8 cellular contexts compared by ENCODE assay signal in the genomic region with DNA sequence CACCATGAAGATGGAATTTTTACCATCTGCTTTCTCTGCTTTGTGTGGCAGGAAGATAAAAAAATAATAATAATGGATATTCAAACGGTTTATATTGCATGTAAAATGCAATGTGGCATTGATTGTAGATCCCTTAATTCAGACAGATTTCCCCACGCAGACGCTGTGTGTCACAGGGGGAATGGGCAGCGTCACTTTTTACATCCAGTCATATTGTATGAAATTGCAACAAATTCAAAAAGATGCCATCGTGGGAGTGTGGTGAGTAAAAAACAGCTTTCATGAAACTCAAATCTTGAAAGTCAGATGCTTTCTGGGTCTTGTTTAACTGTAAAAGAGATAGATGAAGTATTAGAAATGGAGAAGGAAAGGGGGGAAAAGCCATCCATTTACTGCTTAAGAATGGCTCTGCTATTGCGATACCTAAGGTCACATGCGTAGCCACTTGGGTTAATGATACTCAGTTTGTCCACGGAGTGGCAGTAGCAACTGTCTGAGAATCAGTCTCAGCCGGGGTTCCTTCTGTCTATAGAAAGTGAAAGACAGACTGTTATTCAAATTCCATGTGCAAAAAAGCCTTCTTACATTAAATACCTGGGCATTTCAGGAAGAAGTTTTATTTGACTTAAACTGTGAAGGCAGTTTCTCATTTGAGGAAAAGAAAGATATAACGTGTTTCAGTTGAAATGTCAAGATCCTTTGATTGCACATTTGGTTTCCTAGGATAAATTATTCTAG. TPM values are rescaled to one million over a fixed set of nuclear protein-coding genes. Genes with fewer than 3 reads are reported as not detected.
A peak's percentile ranks its signal among the peaks of the same experiment; 100 is the strongest.
DNase-seq lines count a peak whose midpoint lies in the region; ATAC-seq and TF ChIP-seq lines count a peak whose summit lies in the region.

No MANE protein-coding gene starts in this region.

- DNase-seq in GM06990 (ENCODE audit: extremely low read depth, insufficient read length), result peak; percentile 56
- DNase-seq in Jurkat, Clone E6-1 (ENCODE audit: low read depth, low spot score), result peak; percentile 70
- peak; percentile 69 to 75 for DNase-seq in SJSA1 (ENCODE audit: low read depth in 1 of 2, low spot score in 2 of 2)
- DNase-seq in amniotic epithelial cell (ENCODE audit: low read depth), result peak; percentile 86
- DNase-seq in left ventricle myocardium superior, result no peak
- peak; percentile 85 for DNase-seq in renal cortical epithelial cell (ENCODE audit: low read depth)
- no peak for DNase-seq in DMS79 treated with DMSO at 0.1 percent for 48 hours (lab: John Stamatoyannopoulos, UW)

- intact Hi-C loops in left ventricle myocardium superior (cut with micrococcal nuclease), result loop anchor here (5.0 to 10.0 kb wide), 2 partner anchors 182 to 615 kb away; no protein-coding TSS in a partner anchor

- peak; percentile 69 for TF ChIP-seq CTCF in GM06990 (IDR thresholded peaks at IDR 0.05; ENCODE audit: insufficient read depth, low read length, poor library complexity, severe bottlenecking)

- peaks cover 45% of the 10 kb centered on the region for H3K4me1 ChIP-seq in SJSA1 (replicated peaks)

- no peaks in the 10 kb centered on the region for H3K9me3 ChIP-seq in SJSA1 (replicated peaks)

- peak overlapping the region; percentile 33 for H3K4me3 ChIP-seq in GM06990 (replicated peaks; ENCODE audit: low read depth, low read length)
- no peak overlapping the region for H3K4me3 ChIP-seq in Jurkat, Clone E6-1 (ENCODE audit: low read length)
- peak overlapping the region; percentile 14 for H3K4me3 ChIP-seq in SJSA1

- peak; percentile 96 for ATAC-seq in GM21723 (IDR thresholded peaks at IDR 0.05; ENCODE audit: unreplicated experiment)
- ATAC-seq in left ventricle myocardium superior, result peak; percentile 94

- peak overlapping the region; percentile 95 for H3K27ac ChIP-seq in SJSA1

- H3K36me3 ChIP-seq in GM06990 (ENCODE audit: control insufficient read depth, insufficient read depth, low read length) (no peaks in the 10 kb centered on the region), SJSA1 (no peaks in the 10 kb centered on the region)

- no peaks in the 10 kb centered on the region for H3K27me3 ChIP-seq in GM06990 (replicated peaks; ENCODE audit: control insufficient read depth, insufficient read depth, low read length)
- H3K27me3 ChIP-seq in SJSA1 (replicated peaks), result no peaks in the 10 kb centered on the region

RNA-seq across cellular contexts. Expression of a gene that starts 28.5 kb away (rescaled TPM):
- polyA plus RNA-seq in Jurkat, Clone E6-1 (2012; ENCODE audit: insufficient read depth, insufficient read length), result 7.9 TPM
- total RNA-seq in SJSA1 (2014; rRNA removed; shearing (Covaris generic)), result 13.4 and 21.9 TPM in 2 replicates
- total RNA-seq in left ventricle myocardium superior (11.0 TPM), renal cortical epithelial cell (23.4 and 35.7 TPM in 2 replicates)

RNA-seq across cellular contexts. Expression of a gene that starts 28.7 kb away (rescaled TPM):
- polyA plus RNA-seq in Jurkat, Clone E6-1 (2012; ENCODE audit: insufficient read depth, insufficient read length), result 31.6 TPM
- total RNA-seq in SJSA1 (2014; rRNA removed; shearing (Covaris generic)), result 7.5 and 14.1 TPM in 2 replicates
- total RNA-seq in left ventricle myocardium superior, result 15.6 TPM
- total RNA-seq in renal cortical epithelial cell, result 23.1 and 32.6 TPM in 2 replicates

Comparison
In these comparisons a context has a peak if more than half of its experiments do, and no peak if none do; other contexts are left out.
1. DNase-seq: peak in GM06990 (single experiment), Jurkat, Clone E6-1 (single experiment), SJSA1 (2 of 2), amniotic epithelial cell (single experiment) and renal cortical epithelial cell (single experiment); none in left ventricle myocardium superior (single experiment) and DMS79 treated with DMSO at 0.1 percent for 48 hours (single experiment).